In genomic region chr12:9468998-9469397, GRCh38 we compare ENCODE assay signal across 1 cellular context.
TF ChIP-seq lines count a peak whose summit lies in the region.
"Not testable (repeated sequence)": the region's sequence is repeated elsewhere in the genome, so short reads cannot be mapped to it uniquely, and the experiment has no call there.

No MANE protein-coding gene starts in this region.

TF ChIP-seq in HepG2, 621 proteins besides CTCF, POLR2A, EP300 and RAD21 (continued from another document):
- TF ChIP-seq CEBPB (IDR thresholded peaks at IDR 0.05; ENCODE audit: borderline replicate concordance, low read depth, low read length) (peak; percentile 34; the same call in 1 of the 2 replicates), SAP130 (CRISPR knock-in tag; IDR thresholded peaks at IDR 0.05; ENCODE audit: low read depth) (peak; percentile 29; the same call in 1 of the 2 replicates), SKI (IDR thresholded peaks at IDR 0.05; ENCODE audit: partially characterized antibody) (peak; percentile 35), RARA (CRISPR knock-in tag; IDR thresholded peaks at IDR 0.05) (peak; percentile 21; the same call in 1 of the 2 replicates), CEBPG (CRISPR knock-in tag; IDR thresholded peaks at IDR 0.05) (peak; percentile 33), GATAD2A (CRISPR knock-in tag; IDR thresholded peaks at IDR 0.05) (0 out of 2 replicates have a peak, but pooled peaks have one; percentile 24), HOMEZ (CRISPR knock-in tag; IDR thresholded peaks at IDR 0.05; ENCODE audit: low read depth) (peak; percentile 56; the same call in 1 of the 2 replicates), BHLHE40 (IDR thresholded peaks at IDR 0.05; ENCODE audit: low read length) (peak; percentile 12; the same call in 1 of the 2 replicates), STAG1 (CRISPR knock-in tag; IDR thresholded peaks at IDR 0.05) (peak; percentile 84), NR2F6 (CRISPR knock-in tag; IDR thresholded peaks at IDR 0.05) (peak; percentile 29; the same call in 1 of the 2 replicates), HMGXB4 (CRISPR knock-in tag; IDR thresholded peaks at IDR 0.05; ENCODE audit: borderline replicate concordance in 1 of 2, low read depth in 1 of 2) (peak; percentile 27 to 45; a peak in 3 of 4 replicates), ARID5B (CRISPR knock-in tag; IDR thresholded peaks at IDR 0.05) (0 out of 2 replicates have a peak, but pooled peaks have one; percentile 32)
- not testable (repeated sequence) for TF ChIP-seq NR2F6 (IDR thresholded peaks at IDR 0.05)
TF ChIP-seq in HepG2: peak in this region for 21; not testable (repeated sequence) for 600.
